ENCODE assay signal across 27 cellular contexts in genomic region chr3:153061938-153062528, GRCh38.
"Had no signal": no experiment of that assay in that cellular context is flagged by ENCODE, and none has a peak within 500 bp of the region (broad histone marks: within the 10 kb centered on the region; RNA-seq: fewer than 3 reads in every experiment).

No MANE protein-coding gene starts in this region.

- H3K4me2 ChIP-seq: neural progenitor cell had no signal

- H3K36me3 Mint-ChIP-seq: neural progenitor cell; stimulated activated effector memory CD8-positive, alpha-beta T cell treated with anti-CD3 and anti-CD28 coated beads, Interleukin-12 subunit alpha, Interleukin-12 subunit beta, amount 100 ng/mL, for 72 hours; stimulated activated naive B cell treated with anti-CD40 and anti-IgM and Interleukin-4, amounts not matched to agents 10 μg/mL and 1 μg/mL and 100 μg/mL, for 72 hours had no signal

- H3K27ac ChIP-seq: neural progenitor cell, ovary, parathyroid adenoma, psoas muscle, right lobe of liver, sigmoid colon, stomach, thoracic aorta, thyroid gland, tibial nerve, upper lobe of left lung, vagina had no signal

- H3K9ac ChIP-seq: neural progenitor cell, parathyroid adenoma had no signal

- H3K27me3 Mint-ChIP-seq: progenitor cell of endocrine pancreas; stimulated activated naive CD8-positive, alpha-beta T cell treated with anti-CD3 and anti-CD28 coated beads, Interleukin-15, Interleukin-2, amounts not matched to agents 100 ng/mL and 50 ng/mL, for 24 hours had no signal

- ATAC-seq: psoas muscle; right cardiac atrium; right lobe of liver; stimulated activated effector memory CD8-positive, alpha-beta T cell treated with anti-CD3 and anti-CD28 coated beads, Interleukin-12 subunit alpha, Interleukin-12 subunit beta, amount 100 ng/mL, for 72 hours; stimulated activated naive B cell treated with anti-CD40 and anti-IgM and Interleukin-4, amounts not matched to agents 10 μg/mL and 1 μg/mL and 100 μg/mL, for 72 hours had no signal

- H3K4me1 ChIP-seq: neural progenitor cell, parathyroid adenoma, psoas muscle, right lobe of liver, stomach, thyroid gland, tibial nerve, vagina had no signal

- H3K9me3 Mint-ChIP-seq: nephron; neural progenitor cell; stimulated activated effector memory CD8-positive, alpha-beta T cell treated with anti-CD3 and anti-CD28 coated beads, Interleukin-12 subunit alpha, Interleukin-12 subunit beta, amount 100 ng/mL, for 72 hours; stimulated activated naive B cell treated with anti-CD40 and anti-IgM and Interleukin-4, amounts not matched to agents 10 μg/mL and 1 μg/mL and 100 μg/mL, for 72 hours; stimulated activated naive CD8-positive, alpha-beta T cell treated with anti-CD3 and anti-CD28 coated beads, Interleukin-15, Interleukin-2, amounts not matched to agents 100 ng/mL and 50 ng/mL, for 24 hours had no signal

- H3K4me1 Mint-ChIP-seq: nephron; neural progenitor cell; stimulated activated effector memory CD8-positive, alpha-beta T cell treated with anti-CD3 and anti-CD28 coated beads, Interleukin-12 subunit alpha, Interleukin-12 subunit beta, amount 100 ng/mL, for 72 hours; stimulated activated naive B cell treated with anti-CD40 and anti-IgM and Interleukin-4, amounts not matched to agents 10 μg/mL and 1 μg/mL and 100 μg/mL, for 72 hours had no signal

- H3K4me3 Mint-ChIP-seq: nephron; neural progenitor cell; stimulated activated effector memory CD8-positive, alpha-beta T cell treated with anti-CD3 and anti-CD28 coated beads, Interleukin-12 subunit alpha, Interleukin-12 subunit beta, amount 100 ng/mL, for 72 hours; stimulated activated naive B cell treated with anti-CD40 and anti-IgM and Interleukin-4, amounts not matched to agents 10 μg/mL and 1 μg/mL and 100 μg/mL, for 72 hours; stimulated activated naive CD8-positive, alpha-beta T cell treated with anti-CD3 and anti-CD28 coated beads, Interleukin-15, Interleukin-2, amounts not matched to agents 100 ng/mL and 50 ng/mL, for 24 hours had no signal

- H3K9me3 ChIP-seq: ovary, psoas muscle, right lobe of liver, sigmoid colon, stomach, thoracic aorta, thyroid gland, upper lobe of left lung, vagina had no signal

- H3K4me3 ChIP-seq: neural progenitor cell, ovary, psoas muscle, right lobe of liver, sigmoid colon, stomach, thoracic aorta, thyroid gland, tibial nerve, upper lobe of left lung, vagina had no signal

- H2AFZ ChIP-seq: neural progenitor cell, parathyroid adenoma had no signal

- H3K27me3 ChIP-seq: neural progenitor cell, ovary, right lobe of liver, sigmoid colon, stomach, thyroid gland, tibial nerve, upper lobe of left lung, vagina had no signal

- H3K36me3 ChIP-seq: neural progenitor cell, ovary, right lobe of liver, sigmoid colon, stomach, thoracic aorta, thyroid gland, tibial nerve, upper lobe of left lung, vagina had no signal

- H3K27ac Mint-ChIP-seq: nephron; neural progenitor cell; progenitor cell of endocrine pancreas; stimulated activated effector memory CD8-positive, alpha-beta T cell treated with anti-CD3 and anti-CD28 coated beads, Interleukin-12 subunit alpha, Interleukin-12 subunit beta, amount 100 ng/mL, for 72 hours; stimulated activated naive B cell treated with anti-CD40 and anti-IgM and Interleukin-4, amounts not matched to agents 10 μg/mL and 1 μg/mL and 100 μg/mL, for 72 hours; stimulated activated naive CD8-positive, alpha-beta T cell treated with anti-CD3 and anti-CD28 coated beads, Interleukin-15, Interleukin-2, amounts not matched to agents 100 ng/mL and 50 ng/mL, for 24 hours had no signal

- DNase-seq: occipital lobe; ovary; posterior cingulate gyrus; psoas muscle; right cardiac atrium; right lobe of liver; sigmoid colon; small intestine; stimulated activated CD4-positive, alpha-beta T cell treated with anti-CD3 and anti-CD28 coated beads, Interleukin-15, amount 100 ng/mL, for 24 hours; stimulated activated CD4-positive, alpha-beta T cell treated with anti-CD3 and anti-CD28 coated beads, Interleukin-2, amount 100 ng/mL, for 24 hours; stimulated activated CD4-positive, alpha-beta T cell treated with anti-CD3 and anti-CD28 coated beads, Interleukin-2, amount 100 ng/mL, for 48 hours; stimulated activated CD4-positive, alpha-beta T cell treated with anti-CD3 and anti-CD28 coated beads, Interleukin-4, amount 100 ng/mL, for 24 hours; stimulated activated naive B cell treated with anti-CD40 and anti-IgM and Interleukin-4, amounts not matched to agents 10 μg/mL and 1 μg/mL and 100 μg/mL, for 72 hours; stimulated activated naive CD4-positive, alpha-beta T cell treated with Interleukin-2 at 50 U/mL for 16 hours; stomach; thyroid gland; trophoblast cell; upper lobe of left lung had no signal
